ENCODE assay signal across 25 cellular contexts in the genomic region with DNA sequence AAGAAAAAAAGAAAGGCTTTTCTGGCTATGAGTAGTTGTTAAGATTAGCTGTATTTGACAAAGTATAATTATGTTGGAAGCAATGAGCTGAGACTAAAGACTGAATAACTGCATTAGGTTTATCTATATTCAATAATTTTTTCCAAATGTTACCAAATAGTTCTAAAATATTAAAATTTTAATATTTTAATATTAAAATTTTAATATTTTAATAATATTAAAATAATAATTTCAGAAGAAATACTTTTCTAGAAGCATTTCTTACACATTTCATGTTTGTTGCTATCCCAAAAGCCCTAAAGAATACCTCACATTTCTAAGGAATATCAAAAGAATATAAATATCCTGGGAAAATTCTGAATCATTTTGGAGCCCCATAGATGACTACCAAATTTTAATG.
DNase-seq lines count a peak whose midpoint lies in the region; ATAC-seq, FAIRE-seq and TF ChIP-seq lines count a peak whose summit lies in the region.
"Had no signal": no experiment of that assay in that cellular context is flagged by ENCODE, and none has a peak within 500 bp of the region (broad histone marks: within the 10 kb centered on the region; RNA-seq: fewer than 3 reads in every experiment).

No MANE protein-coding gene starts in this region.

- H3K4me3 ChIP-seq in neural progenitor cell (no peak overlapping the region), thyroid gland (replicated peaks in 1 of 3) (no peak overlapping the region)
- H3K4me3 ChIP-seq: BLaER1 had no signal

- peak overlapping the region; percentile 65 for H3K4me2 ChIP-seq in neural progenitor cell
- H3K4me2 ChIP-seq: BLaER1 had no signal

- H3K27me3 ChIP-seq in neural progenitor cell (no peaks in the 10 kb centered on the region), thyroid gland (no peaks in the 10 kb centered on the region)
- H3K27me3 ChIP-seq: BE2C, BLaER1 had no signal

- H3K4me3 Mint-ChIP-seq in WTC11 (no peak overlapping the region), neural progenitor cell (peak overlapping the region; percentile 8)
- H3K4me3 Mint-ChIP-seq: CD14-positive monocyte; CD4-positive, alpha-beta memory T cell; CD4-positive, CD25-positive, alpha-beta regulatory T cell; CD8-positive, alpha-beta memory T cell had no signal

- H3K36me3 Mint-ChIP-seq in WTC11 (no peaks in the 10 kb centered on the region), neural progenitor cell (peaks cover 30% of the 10 kb centered on the region)
- H3K36me3 Mint-ChIP-seq: CD14-positive monocyte; CD4-positive, alpha-beta memory T cell; CD4-positive, CD25-positive, alpha-beta regulatory T cell; CD8-positive, alpha-beta memory T cell had no signal

- no peak for TF ChIP-seq POLR2A in thyroid gland (IDR thresholded peaks at IDR 0.05)

- no peak overlapping the region for H2AFZ ChIP-seq in neural progenitor cell (replicated peaks)

- peak overlapping the region; percentile 92 for H3K27ac ChIP-seq in neural progenitor cell
- peak overlapping the region; percentile 80 to 98 (median 91) for H3K27ac ChIP-seq in thyroid gland
- H3K27ac ChIP-seq: 22Rv1, BLaER1 had no signal

- no peak for DNase-seq in WTC11 (ENCODE audit: low spot score)
- no peak for DNase-seq in neural progenitor cell (ENCODE audit: low spot score)
- no peak for DNase-seq in thyroid gland
- no peak for DNase-seq in NCI-H1930 (lab: John Stamatoyannopoulos, UW)
- DNase-seq: ACHN; BE2C; C1 segment of cervical spinal cord; CD4-positive, alpha-beta memory T cell; CD4-positive, CD25-positive, alpha-beta regulatory T cell; CD8-positive, alpha-beta memory T cell; COR-L47; DMS 273 treated with DMSO at 0.1 percent for 48 hours; DMS153; DMS53; DMS79 treated with DMSO at 0.1 percent for 48 hours; GF-D8 had no signal

- no peak overlapping the region for H3K9ac ChIP-seq in neural progenitor cell
- H3K9ac ChIP-seq: BLaER1 had no signal

- CTCF ChIA-PET in WTC11 (lab: Charles Lee): no interaction called here

- peaks cover 26% of the 10 kb centered on the region for H4K20me1 ChIP-seq in neural progenitor cell (ENCODE audit: low read depth)
- H4K20me1 ChIP-seq: BLaER1 had no signal

- H3K79me2 ChIP-seq in neural progenitor cell (ENCODE audit: low read depth): peaks cover 10% of the 10 kb centered on the region

- H3K9me3 Mint-ChIP-seq in WTC11 (peaks cover 4% of the 10 kb centered on the region; the same call in 1 of the 2 replicates), neural progenitor cell (peaks cover 4% of the 10 kb centered on the region)
- H3K9me3 Mint-ChIP-seq: CD14-positive monocyte; CD8-positive, alpha-beta memory T cell had no signal

- H3K9me3 ChIP-seq in neural progenitor cell (ENCODE audit: low read depth): no peaks in the 10 kb centered on the region
- H3K9me3 ChIP-seq in thyroid gland: no peaks in the 10 kb centered on the region
- H3K9me3 ChIP-seq: BE2C, BLaER1 had no signal

- peak; percentile 35 for FAIRE-seq in A204.1 (lab: Jason Lieb, UNC)
- FAIRE-seq: G401.6, GM12891, GM19239 had no signal

- ATAC-seq in WTC11: no peak
- ATAC-seq in HG03354 (IDR thresholded peaks at IDR 0.05; ENCODE audit: poor library complexity, severe bottlenecking, unreplicated experiment): no peak
- no peak for ATAC-seq in HG02870 (IDR thresholded peaks at IDR 0.05; ENCODE audit: unreplicated experiment)

- peaks cover 39% of the 10 kb centered on the region for H3F3A ChIP-seq in neural progenitor cell (ENCODE audit: low read depth)

- peaks cover 32% of the 10 kb centered on the region for H3K4me1 Mint-ChIP-seq in WTC11
- H3K4me1 Mint-ChIP-seq in neural progenitor cell: peaks cover 44% of the 10 kb centered on the region
- H3K4me1 Mint-ChIP-seq: CD14-positive monocyte; CD4-positive, alpha-beta memory T cell; CD4-positive, CD25-positive, alpha-beta regulatory T cell; CD8-positive, alpha-beta memory T cell had no signal

- H3K27me3 Mint-ChIP-seq in WTC11 (ENCODE audit: low read depth): no peaks in the 10 kb centered on the region
- H3K27me3 Mint-ChIP-seq in neural progenitor cell (ENCODE audit: insufficient read depth, low read depth): peaks cover 9% of the 10 kb centered on the region
- H3K27me3 Mint-ChIP-seq: CD4-positive, CD25-positive, alpha-beta regulatory T cell had no signal

- POLR2A ChIA-PET in WTC11 (lab: Charles Lee): interaction anchor here (0.7 kb wide), 1 partner anchor 13 kb away, joined by 5 read pairs; no protein-coding TSS in a partner anchor

- peaks cover 40% of the 10 kb centered on the region for H3K36me3 ChIP-seq in neural progenitor cell
- H3K36me3 ChIP-seq in thyroid gland: no peaks in the 10 kb centered on the region
- H3K36me3 ChIP-seq: BE2C, BLaER1 had no signal

- TF ChIP-seq CTCF in WTC11 (IDR thresholded peaks at IDR 0.05): no peak
- no peak for TF ChIP-seq CTCF in neural progenitor cell (IDR thresholded peaks at IDR 0.05)
- TF ChIP-seq CTCF in thyroid gland (IDR thresholded peaks at IDR 0.05): no peak

- H3K4me1 ChIP-seq in neural progenitor cell (peaks cover 34% of the 10 kb centered on the region), thyroid gland (peaks cover 38% of the 10 kb centered on the region in 2 donors)
- H3K4me1 ChIP-seq: BE2C, BLaER1 had no signal

- intact Hi-C loops in thyroid gland (cut with DNase I): no loop called here

- H3K27ac Mint-ChIP-seq in WTC11: no peak overlapping the region
- no peak overlapping the region for H3K27ac Mint-ChIP-seq in neural progenitor cell
- H3K27ac Mint-ChIP-seq: CD14-positive monocyte; CD4-positive, alpha-beta memory T cell; CD4-positive, CD25-positive, alpha-beta regulatory T cell; CD8-positive, alpha-beta memory T cell had no signal

TF ChIP-seq in WTC11, 78 proteins besides CTCF, POLR2A, EP300 and RAD21:
- no peak for TF ChIP-seq ZSCAN18 (CRISPR knock-in tag; IDR thresholded peaks at IDR 0.05)
- TF ChIP-seq HMGA2 (CRISPR knock-in tag; IDR thresholded peaks at IDR 0.05): peak; percentile 91
